In genomic region chr7:7581531-7582179, GRCh38 we compare ENCODE assay signal across 26 cellular contexts. TPM values are rescaled to one million over a fixed set of nuclear protein-coding genes. Genes with fewer than 3 reads are reported as not detected.
A peak's percentile ranks its signal among the peaks of the same experiment; 100 is the strongest.
DNase-seq lines count a peak whose midpoint lies in the region; ATAC-seq and TF ChIP-seq lines count a peak whose summit lies in the region.
"Had no signal": no experiment of that assay in that cellular context is flagged by ENCODE, and none has a peak within 500 bp of the region (broad histone marks: within the 10 kb centered on the region; RNA-seq: fewer than 3 reads in every experiment).

No MANE protein-coding gene starts in this region.

- H3K9ac ChIP-seq in H9 (ENCODE audit: extremely low read depth, insufficient read length, low read length) = no peak overlapping the region
- H3K9ac ChIP-seq in iPS-20b (ENCODE audit: low read depth, low read length) = peak overlapping the region; percentile 57; the same call in 1 of the 2 replicates
- no peak overlapping the region for H3K9ac ChIP-seq in PC-3 (ENCODE audit: low read length)

- H4K91ac ChIP-seq in H9 (ENCODE audit: insufficient read length, low read depth, low read length) = no peak overlapping the region

- intact Hi-C loops in PC-3 (cut with micrococcal nuclease) = no loop called here

- H3K23me2 ChIP-seq in H9 (ENCODE audit: insufficient read length, low read depth, low read length, poor library complexity, severe bottlenecking) = no peaks in the 10 kb centered on the region

- H3K36me3 ChIP-seq in WERI-Rb-1 = peaks cover 30% of the 10 kb centered on the region
- peaks cover 16% of the 10 kb centered on the region for H3K36me3 ChIP-seq in iPS-20b (ENCODE audit: insufficient read depth, low read depth, low read length)
- H3K36me3 ChIP-seq in PC-3 (ENCODE audit: low read depth, low read length) = no peaks in the 10 kb centered on the region

- H2BK12ac ChIP-seq in H9 (ENCODE audit: insufficient read length, low read depth, low read length) = no peak overlapping the region

- WGBS in H9 (ENCODE audit: extremely low coverage, insufficient read length, low lambda C conversion rate) = no CpG with 5 or more reads among the region's 10 CpGs

- no peak overlapping the region for H2BK120ac ChIP-seq in H9 (ENCODE audit: low read depth, low read length, poor library complexity, severe bottlenecking)

- H3K56ac ChIP-seq in H9 (ENCODE audit: insufficient read length, low read depth, low read length) = no peak overlapping the region

- H2BK5ac ChIP-seq in H9 (ENCODE audit: insufficient read length, low read length) = no peak overlapping the region

- no peak overlapping the region for H3K18ac ChIP-seq in H9 (ENCODE audit: insufficient read length, low read depth, low read length)

- no peak overlapping the region for H3K14ac ChIP-seq in H9 (ENCODE audit: insufficient read depth, low read length)

- H3K9me3 ChIP-seq in H9 (ENCODE audit: control insufficient read depth, low read depth, low read length) (no peaks in the 10 kb centered on the region), WERI-Rb-1 (ENCODE audit: severe bottlenecking) (no peaks in the 10 kb centered on the region), iPS-20b (ENCODE audit: insufficient read depth, low read depth, low read length) (no peaks in the 10 kb centered on the region), PC-3 (ENCODE audit: low read length) (no peaks in the 10 kb centered on the region)

- POLR2A ChIA-PET in PC-3 (lab: Charles Lee; ENCODE audit: unreplicated experiment) = no interaction called here

- no peak overlapping the region for H3K4ac ChIP-seq in H9 (ENCODE audit: low read depth, low read length)

- BruUV-seq in PC-3 (replicated peaks; lab: Mats Ljungman, UMichigan) = no TSS peak

- H3K9me2 ChIP-seq in PC-3 (replicated peaks; ENCODE audit: low read length) = no peaks in the 10 kb centered on the region

- H3K27ac Mint-ChIP-seq in H9 = peak overlapping the region; percentile 90 to 93 (median 92)
- H3K27ac Mint-ChIP-seq: activated CD8-positive, alpha-beta T cell treated with anti-CD3 and anti-CD28 coated beads for 36 hours; stimulated activated naive B cell treated with anti-CD40 and anti-IgM and Interleukin-4, amounts not matched to agents 10 μg/mL and 1 μg/mL and 100 μg/mL, for 72 hours had no signal

- no peak overlapping the region for H2BK15ac ChIP-seq in H9 (ENCODE audit: low read depth, low read length)

- no peak overlapping the region for H2AFZ ChIP-seq in H9 (ENCODE audit: low read length)
- H2AFZ ChIP-seq in PC-3 (ENCODE audit: low read length) = no peak overlapping the region

- H3K27me3 ChIP-seq in H9 (ENCODE audit: insufficient read depth, low read length) = no peaks in the 10 kb centered on the region
- H3K27me3 ChIP-seq in WERI-Rb-1 (ENCODE audit: insufficient read depth, low read depth, severe bottlenecking) = no peaks in the 10 kb centered on the region
- H3K27me3 ChIP-seq in iPS-20b (ENCODE audit: insufficient read depth, low read length) = no peaks in the 10 kb centered on the region
- no peaks in the 10 kb centered on the region for H3K27me3 ChIP-seq in PC-3 (ENCODE audit: low read length)

- H3T11ph ChIP-seq in H9 (ENCODE audit: low read length) = no peak overlapping the region

- DNase-seq in H9 (peak; percentile 69), WERI-Rb-1 (peak; percentile 68), putamen (ENCODE audit: low spot score) (peak; percentile 39), COLO668 (lab: John Stamatoyannopoulos, UW; ENCODE audit: unreplicated experiment) (no peak), PC-3 (no peak)
- DNase-seq: activated CD4-positive, CD25-positive, alpha-beta regulatory T cell; activated CD8-positive, alpha-beta T cell treated with anti-CD3 and anti-CD28 coated beads for 36 hours; activated naive CD4-positive, alpha-beta T cell treated with Interleukin-2 at 50 U/mL for 16 hours; activated T-cell treated with anti-CD3 and anti-CD28 coated beads for 4 hours; cortex of kidney; DMS 273 treated with DMSO at 0.1 percent for 48 hours; head of caudate nucleus; NCI-H1105 treated with DMSO at 0.1 percent for 48 hours; NCI-H2081 treated with DMSO at 0.1 percent for 48 hours; NCI-H510A treated with DMSO at 0.1 percent for 48 hours; nucleus accumbens; stimulated activated naive B cell treated with anti-CD40 and anti-IgM and Interleukin-4, amounts not matched to agents 10 μg/mL and 1 μg/mL and 100 μg/mL, for 72 hours; T-helper 9 cell had no signal

- peaks cover 2 to 24% (median 11%) of the 10 kb centered on the region in 3 experiments; a peak in 5 of 7 replicates for H3K36me3 Mint-ChIP-seq in H9 (ENCODE audit: insufficient read depth in 1 of 3, low read depth in 3 of 3)

- no peak overlapping the region for H4K8ac ChIP-seq in H9 (replicated peaks; ENCODE audit: insufficient read length, low read depth, low read length)

- H4K20me1 ChIP-seq in H9 (ENCODE audit: control insufficient read depth, insufficient read depth, insufficient read length) (no peaks in the 10 kb centered on the region), PC-3 (ENCODE audit: low read length) (no peaks in the 10 kb centered on the region)

- no peaks in the 10 kb centered on the region for H3F3A ChIP-seq in PC-3 (ENCODE audit: low read length, unreplicated experiment)

- no peak overlapping the region for H2BK20ac ChIP-seq in H9 (ENCODE audit: low read depth, low read length, poor library complexity, severe bottlenecking)

- H3K27ac ChIP-seq in H9 (ENCODE audit: insufficient read length, low read depth, low read length) (no peak overlapping the region), WERI-Rb-1 (peak overlapping the region; percentile 60), iPS-20b (ENCODE audit: low read length) (peak overlapping the region; percentile 82), PC-3 (ENCODE audit: low read length) (no peak overlapping the region)

- H3K79me2 ChIP-seq in H9 (ENCODE audit: insufficient read depth, low read length) (0 out of 2 replicates have a peak, but pooled peaks cover 2% of the 10 kb centered on the region), PC-3 (ENCODE audit: low read length) (no peaks in the 10 kb centered on the region)

- H3K79me1 ChIP-seq in H9 (ENCODE audit: insufficient read depth, low read depth, low read length, poor library complexity, severe bottlenecking) = no peaks in the 10 kb centered on the region

- no peak overlapping the region for H3K23ac ChIP-seq in H9 (ENCODE audit: insufficient read length, low read depth, low read length)

- no peaks in the 10 kb centered on the region for H3K9me3 Mint-ChIP-seq in H9
- H3K9me3 Mint-ChIP-seq: activated CD8-positive, alpha-beta T cell treated with anti-CD3 and anti-CD28 coated beads for 36 hours; CD14-positive monocyte; stimulated activated naive B cell treated with anti-CD40 and anti-IgM and Interleukin-4, amounts not matched to agents 10 μg/mL and 1 μg/mL and 100 μg/mL, for 72 hours had no signal

- no peaks in the 10 kb centered on the region for H3K4me1 ChIP-seq in H9 (ENCODE audit: insufficient read depth, low read length)
- H3K4me1 ChIP-seq in iPS-20b (ENCODE audit: insufficient read depth, low read length) = peaks cover 13% of the 10 kb centered on the region
- H3K4me1 ChIP-seq in PC-3 (ENCODE audit: insufficient read depth, low read length) = no peaks in the 10 kb centered on the region

- H3K4me2 ChIP-seq in H9 (ENCODE audit: insufficient read depth, insufficient read length, low read length) = no peak overlapping the region
- H3K4me2 ChIP-seq in PC-3 (ENCODE audit: low read length) = no peak overlapping the region
- H3K4me2 ChIP-seq: smooth muscle cell had no signal

- no peaks in the 10 kb centered on the region for H3K27me3 Mint-ChIP-seq in H9 (ENCODE audit: low read depth)
- H3K27me3 Mint-ChIP-seq: activated CD8-positive, alpha-beta T cell treated with anti-CD3 and anti-CD28 coated beads for 36 hours; stimulated activated naive B cell treated with anti-CD40 and anti-IgM and Interleukin-4, amounts not matched to agents 10 μg/mL and 1 μg/mL and 100 μg/mL, for 72 hours had no signal

- no peak overlapping the region for H4K5ac ChIP-seq in H9 (ENCODE audit: insufficient read length, low read depth, low read length)

- ATAC-seq in PC-3 = no peak
- no peak for ATAC-seq in HG02763 (IDR thresholded peaks at IDR 0.05; ENCODE audit: unreplicated experiment)
- ATAC-seq in HG02623 (IDR thresholded peaks at IDR 0.05; ENCODE audit: unreplicated experiment) = no peak
- ATAC-seq: activated CD8-positive, alpha-beta T cell treated with anti-CD3 and anti-CD28 coated beads for 36 hours; stimulated activated naive B cell treated with anti-CD40 and anti-IgM and Interleukin-4, amounts not matched to agents 10 μg/mL and 1 μg/mL and 100 μg/mL, for 72 hours had no signal

- H3K4me3 ChIP-seq in WERI-Rb-1 (ENCODE audit: low read depth, low read length) (0 out of 2 replicates have a peak overlapping the region, but pooled peaks have one; percentile 1), iPS-20b (ENCODE audit: low read length) (0 out of 2 replicates have a peak overlapping the region, but pooled peaks have one; percentile 36), PC-3 (ENCODE audit: low read length) (no peak overlapping the region)
- H3K4me3 ChIP-seq: lung, smooth muscle cell had no signal

- peak; percentile 22; the same call in 1 of the 3 replicates for TF ChIP-seq CTCF in H9 (conservative IDR thresholded peaks at IDR 0.05)
- no peak for TF ChIP-seq CTCF in WERI-Rb-1 (IDR thresholded peaks at IDR 0.05; ENCODE audit: low read depth, low read length)
- TF ChIP-seq CTCF in PC-3 (conservative IDR thresholded peaks at IDR 0.05; ENCODE audit: low read depth, low read length) = no peak

- H2AK5ac ChIP-seq in H9 (ENCODE audit: insufficient read length, low read length) = no peak overlapping the region

- H3K4me3 Mint-ChIP-seq in H9 = peak overlapping the region in 1 of 2 experiments; percentile 17; a peak in 1 of 5 replicates
- H3K4me3 Mint-ChIP-seq: activated CD8-positive, alpha-beta T cell treated with anti-CD3 and anti-CD28 coated beads for 36 hours; CD14-positive monocyte; stimulated activated naive B cell treated with anti-CD40 and anti-IgM and Interleukin-4, amounts not matched to agents 10 μg/mL and 1 μg/mL and 100 μg/mL, for 72 hours had no signal

- peaks cover 5 to 11% of the 10 kb centered on the region in 2 experiments for H3K4me1 Mint-ChIP-seq in H9
- H3K4me1 Mint-ChIP-seq: stimulated activated naive B cell treated with anti-CD40 and anti-IgM and Interleukin-4, amounts not matched to agents 10 μg/mL and 1 μg/mL and 100 μg/mL, for 72 hours had no signal

- CTCF ChIA-PET in PC-3 (lab: Charles Lee) = no interaction called here

RNA-seq across cellular contexts. Expression of gene MIOS, which starts 15.0 kb away (rescaled TPM):
- total RNA-seq in H9 (2021) = 46.4 and 48.4 TPM in 2 replicates
- 18.6 and 26.6 TPM in 2 replicates for total RNA-seq in PC-3 (2014; rRNA removed)

RNA-seq across cellular contexts. Expression of gene COL28A1, which starts 46.0 kb away (rescaled TPM):
- total RNA-seq in H9 (2021) = 0.66 and 0.92 TPM in 2 replicates
- 0.26 TPM in 1 of 2 replicates, not detected in the other for total RNA-seq in PC-3 (2014; rRNA removed)
- total RNA-seq: activated CD8-positive, alpha-beta T cell treated with anti-CD3 and anti-CD28 coated beads for 36 hours; bronchial epithelial cell; HT1080 had no signal

RNA-seq across cellular contexts. Expression of gene UMAD1, which starts 58.9 kb away (rescaled TPM):
- 8.5 and 8.9 TPM in 2 replicates for total RNA-seq in H9 (2021)
- total RNA-seq in PC-3 (2014; rRNA removed) = 6.0 and 8.9 TPM in 2 replicates

Comparison
In these comparisons a context has a peak if more than half of its experiments do, and no peak if none do; other contexts are left out.
1. DNase-seq: peak in H9 (single experiment), WERI-Rb-1 (single experiment) and putamen (single experiment); none in COLO668 (single experiment) and PC-3 (single experiment).
2. H3K27ac ChIP-seq: peak in WERI-Rb-1 (single experiment) and iPS-20b (single experiment); none in H9 (single experiment) and PC-3 (single experiment).